Comparison of ENCODE assay signal across 1 cellular context in genomic region chr9:137479315-137479861, GRCh38.
TF ChIP-seq lines count a peak whose summit lies in the region.

No MANE protein-coding gene starts in this region.

TF ChIP-seq in HepG2, 621 proteins besides CTCF, POLR2A, EP300 and RAD21 (continues in another document):
- no peak for TF ChIP-seq ZEB1 (IDR thresholded peaks at IDR 0.05; ENCODE audit: insufficient replicate concordance, low read depth)
- TF ChIP-seq ZFP1 (CRISPR knock-in tag; IDR thresholded peaks at IDR 0.05) = no peak
- TF ChIP-seq ZNF644 (CRISPR knock-in tag; IDR thresholded peaks at IDR 0.05; ENCODE audit: low read depth) = no peak
- no peak for TF ChIP-seq MBNL3 (CRISPR knock-in tag; conservative IDR thresholded peaks at IDR 0.05)
- TF ChIP-seq E2F5 (CRISPR knock-in tag; conservative IDR thresholded peaks at IDR 0.05) = no peak
- TF ChIP-seq ZNF75D (CRISPR knock-in tag; IDR thresholded peaks at IDR 0.05; ENCODE audit: borderline replicate concordance) = no peak
- TF ChIP-seq, protein P1, sequence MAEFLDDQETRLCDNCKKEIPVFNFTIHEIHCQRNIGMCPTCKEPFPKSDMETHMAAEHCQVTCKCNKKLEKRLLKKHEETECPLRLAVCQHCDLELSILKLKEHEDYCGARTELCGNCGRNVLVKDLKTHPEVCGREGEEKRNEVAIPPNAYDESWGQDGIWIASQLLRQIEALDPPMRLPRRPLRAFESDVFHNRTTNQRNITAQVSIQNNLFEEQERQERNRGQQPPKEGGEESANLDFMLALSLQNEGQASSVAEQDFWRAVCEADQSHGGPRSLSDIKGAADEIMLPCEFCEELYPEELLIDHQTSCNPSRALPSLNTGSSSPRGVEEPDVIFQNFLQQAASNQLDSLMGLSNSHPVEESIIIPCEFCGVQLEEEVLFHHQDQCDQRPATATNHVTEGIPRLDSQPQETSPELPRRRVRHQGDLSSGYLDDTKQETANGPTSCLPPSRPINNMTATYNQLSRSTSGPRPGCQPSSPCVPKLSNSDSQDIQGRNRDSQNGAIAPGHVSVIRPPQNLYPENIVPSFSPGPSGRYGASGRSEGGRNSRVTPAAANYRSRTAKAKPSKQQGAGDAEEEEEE (CRISPR knock-in tag; IDR thresholded peaks at IDR 0.05; ENCODE audit: borderline replicate concordance) = no peak
- no peak for TF ChIP-seq WIZ (CRISPR knock-in tag; IDR thresholded peaks at IDR 0.05)
- TF ChIP-seq, protein P2, sequence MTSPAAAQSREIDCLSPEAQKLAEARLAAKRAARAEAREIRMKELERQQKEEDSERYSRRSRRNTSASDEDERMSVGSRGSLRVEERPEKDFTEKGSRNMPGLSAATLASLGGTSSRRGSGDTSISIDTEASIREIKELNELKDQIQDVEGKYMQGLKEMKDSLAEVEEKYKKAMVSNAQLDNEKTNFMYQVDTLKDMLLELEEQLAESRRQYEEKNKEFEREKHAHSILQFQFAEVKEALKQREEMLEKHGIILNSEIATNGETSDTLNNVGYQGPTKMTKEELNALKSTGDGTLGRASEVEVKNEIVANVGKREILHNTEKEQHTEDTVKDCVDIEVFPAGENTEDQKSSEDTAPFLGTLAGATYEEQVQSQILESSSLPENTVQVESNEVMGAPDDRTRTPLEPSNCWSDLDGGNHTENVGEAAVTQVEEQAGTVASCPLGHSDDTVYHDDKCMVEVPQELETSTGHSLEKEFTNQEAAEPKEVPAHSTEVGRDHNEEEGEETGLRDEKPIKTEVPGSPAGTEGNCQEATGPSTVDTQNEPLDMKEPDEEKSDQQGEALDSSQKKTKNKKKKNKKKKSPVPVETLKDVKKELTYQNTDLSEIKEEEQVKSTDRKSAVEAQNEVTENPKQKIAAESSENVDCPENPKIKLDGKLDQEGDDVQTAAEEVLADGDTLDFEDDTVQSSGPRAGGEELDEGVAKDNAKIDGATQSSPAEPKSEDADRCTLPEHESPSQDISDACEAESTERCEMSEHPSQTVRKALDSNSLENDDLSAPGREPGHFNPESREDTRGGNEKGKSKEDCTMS (CRISPR knock-in tag; conservative IDR thresholded peaks at IDR 0.05) = no peak
- TF ChIP-seq ZNF703 (CRISPR knock-in tag; IDR thresholded peaks at IDR 0.05; ENCODE audit: borderline replicate concordance) = no peak
- no peak for TF ChIP-seq AHR (CRISPR knock-in tag; IDR thresholded peaks at IDR 0.05)
- TF ChIP-seq, protein P3, sequence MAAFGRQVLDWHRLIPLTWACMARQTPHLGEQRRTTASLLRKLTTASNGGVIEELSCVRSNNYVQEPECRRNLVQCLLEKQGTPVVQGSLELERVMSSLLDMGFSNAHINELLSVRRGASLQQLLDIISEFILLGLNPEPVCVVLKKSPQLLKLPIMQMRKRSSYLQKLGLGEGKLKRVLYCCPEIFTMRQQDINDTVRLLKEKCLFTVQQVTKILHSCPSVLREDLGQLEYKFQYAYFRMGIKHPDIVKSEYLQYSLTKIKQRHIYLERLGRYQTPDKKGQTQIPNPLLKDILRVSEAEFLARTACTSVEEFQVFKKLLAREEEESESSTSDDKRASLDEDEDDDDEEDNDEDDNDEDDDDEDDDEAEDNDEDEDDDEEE (CRISPR knock-in tag; IDR thresholded peaks at IDR 0.05) = 0 out of 2 replicates have a peak, but pooled peaks have one; percentile 32
- TF ChIP-seq, protein P4, sequence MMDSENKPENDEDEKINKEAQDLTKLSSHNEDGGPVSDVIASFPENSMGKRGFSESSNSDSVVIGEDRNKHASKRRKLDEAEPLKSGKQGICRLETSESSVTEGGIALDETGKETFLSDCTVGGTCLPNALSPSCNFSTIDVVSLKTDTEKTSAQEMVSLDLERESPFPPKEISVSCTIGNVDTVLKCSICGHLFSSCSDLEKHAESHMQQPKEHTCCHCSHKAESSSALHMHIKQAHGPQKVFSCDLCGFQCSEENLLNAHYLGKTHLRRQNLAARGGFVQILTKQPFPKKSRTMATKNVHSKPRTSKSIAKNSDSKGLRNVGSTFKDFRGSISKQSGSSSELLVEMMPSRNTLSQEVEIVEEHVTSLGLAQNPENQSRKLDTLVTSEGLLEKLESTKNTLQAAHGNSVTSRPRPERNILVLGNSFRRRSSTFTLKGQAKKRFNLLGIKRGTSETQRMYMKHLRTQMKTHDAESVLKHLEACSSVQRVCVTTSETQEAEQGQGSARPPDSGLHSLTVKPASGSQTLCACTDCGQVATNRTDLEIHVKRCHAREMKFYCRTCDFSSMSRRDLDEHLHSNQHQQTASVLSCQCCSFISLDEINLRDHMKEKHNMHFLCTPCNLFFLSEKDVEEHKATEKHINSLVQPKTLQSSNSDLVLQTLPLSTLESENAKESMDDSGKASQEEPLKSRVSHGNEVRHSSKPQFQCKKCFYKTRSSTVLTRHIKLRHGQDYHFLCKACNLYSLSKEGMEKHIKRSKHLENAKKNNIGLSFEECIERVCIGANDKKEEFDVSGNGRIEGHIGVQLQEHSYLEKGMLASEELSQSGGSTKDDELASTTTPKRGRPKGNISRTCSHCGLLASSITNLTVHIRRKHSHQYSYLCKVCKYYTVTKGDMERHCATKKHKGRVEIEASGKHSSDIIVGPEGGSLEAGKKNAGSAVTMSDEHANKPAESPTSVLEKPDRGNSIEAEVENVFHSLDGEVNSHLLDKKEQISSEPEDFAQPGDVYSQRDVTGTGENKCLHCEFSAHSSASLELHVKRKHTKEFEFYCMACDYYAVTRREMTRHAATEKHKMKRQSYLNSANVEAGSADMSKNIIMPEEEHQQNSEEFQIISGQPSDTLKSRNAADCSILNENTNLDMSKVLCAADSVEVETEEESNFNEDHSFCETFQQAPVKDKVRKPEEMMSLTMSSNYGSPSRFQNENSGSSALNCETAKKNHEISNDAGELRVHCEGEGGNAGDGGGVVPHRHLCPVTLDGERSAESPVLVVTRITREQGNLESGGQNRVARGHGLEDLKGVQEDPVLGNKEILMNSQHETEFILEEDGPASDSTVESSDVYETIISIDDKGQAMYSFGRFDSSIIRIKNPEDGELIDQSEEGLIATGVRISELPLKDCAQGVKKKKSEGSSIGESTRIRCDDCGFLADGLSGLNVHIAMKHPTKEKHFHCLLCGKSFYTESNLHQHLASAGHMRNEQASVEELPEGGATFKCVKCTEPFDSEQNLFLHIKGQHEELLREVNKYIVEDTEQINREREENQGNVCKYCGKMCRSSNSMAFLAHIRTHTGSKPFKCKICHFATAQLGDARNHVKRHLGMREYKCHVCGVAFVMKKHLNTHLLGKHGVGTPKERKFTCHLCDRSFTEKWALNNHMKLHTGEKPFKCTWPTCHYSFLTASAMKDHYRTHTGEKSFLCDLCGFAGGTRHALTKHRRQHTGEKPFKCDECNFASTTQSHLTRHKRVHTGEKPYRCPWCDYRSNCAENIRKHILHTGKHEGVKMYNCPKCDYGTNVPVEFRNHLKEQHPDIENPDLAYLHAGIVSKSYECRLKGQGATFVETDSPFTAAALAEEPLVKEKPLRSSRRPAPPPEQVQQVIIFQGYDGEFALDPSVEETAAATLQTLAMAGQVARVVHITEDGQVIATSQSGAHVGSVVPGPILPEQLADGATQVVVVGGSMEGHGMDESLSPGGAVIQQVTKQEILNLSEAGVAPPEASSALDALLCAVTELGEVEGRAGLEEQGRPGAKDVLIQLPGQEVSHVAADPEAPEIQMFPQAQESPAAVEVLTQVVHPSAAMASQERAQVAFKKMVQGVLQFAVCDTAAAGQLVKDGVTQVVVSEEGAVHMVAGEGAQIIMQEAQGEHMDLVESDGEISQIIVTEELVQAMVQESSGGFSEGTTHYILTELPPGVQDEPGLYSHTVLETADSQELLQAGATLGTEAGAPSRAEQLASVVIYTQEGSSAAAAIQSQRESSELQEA (CRISPR knock-in tag; IDR thresholded peaks at IDR 0.05; ENCODE audit: not compliant biosample characterization) = peak; percentile 13
- no peak for TF ChIP-seq ETV5 (CRISPR knock-in tag; IDR thresholded peaks at IDR 0.05; ENCODE audit: borderline replicate concordance)
- no peak for TF ChIP-seq ZBTB25 (CRISPR knock-in tag; IDR thresholded peaks at IDR 0.05)
- TF ChIP-seq, protein P5, sequence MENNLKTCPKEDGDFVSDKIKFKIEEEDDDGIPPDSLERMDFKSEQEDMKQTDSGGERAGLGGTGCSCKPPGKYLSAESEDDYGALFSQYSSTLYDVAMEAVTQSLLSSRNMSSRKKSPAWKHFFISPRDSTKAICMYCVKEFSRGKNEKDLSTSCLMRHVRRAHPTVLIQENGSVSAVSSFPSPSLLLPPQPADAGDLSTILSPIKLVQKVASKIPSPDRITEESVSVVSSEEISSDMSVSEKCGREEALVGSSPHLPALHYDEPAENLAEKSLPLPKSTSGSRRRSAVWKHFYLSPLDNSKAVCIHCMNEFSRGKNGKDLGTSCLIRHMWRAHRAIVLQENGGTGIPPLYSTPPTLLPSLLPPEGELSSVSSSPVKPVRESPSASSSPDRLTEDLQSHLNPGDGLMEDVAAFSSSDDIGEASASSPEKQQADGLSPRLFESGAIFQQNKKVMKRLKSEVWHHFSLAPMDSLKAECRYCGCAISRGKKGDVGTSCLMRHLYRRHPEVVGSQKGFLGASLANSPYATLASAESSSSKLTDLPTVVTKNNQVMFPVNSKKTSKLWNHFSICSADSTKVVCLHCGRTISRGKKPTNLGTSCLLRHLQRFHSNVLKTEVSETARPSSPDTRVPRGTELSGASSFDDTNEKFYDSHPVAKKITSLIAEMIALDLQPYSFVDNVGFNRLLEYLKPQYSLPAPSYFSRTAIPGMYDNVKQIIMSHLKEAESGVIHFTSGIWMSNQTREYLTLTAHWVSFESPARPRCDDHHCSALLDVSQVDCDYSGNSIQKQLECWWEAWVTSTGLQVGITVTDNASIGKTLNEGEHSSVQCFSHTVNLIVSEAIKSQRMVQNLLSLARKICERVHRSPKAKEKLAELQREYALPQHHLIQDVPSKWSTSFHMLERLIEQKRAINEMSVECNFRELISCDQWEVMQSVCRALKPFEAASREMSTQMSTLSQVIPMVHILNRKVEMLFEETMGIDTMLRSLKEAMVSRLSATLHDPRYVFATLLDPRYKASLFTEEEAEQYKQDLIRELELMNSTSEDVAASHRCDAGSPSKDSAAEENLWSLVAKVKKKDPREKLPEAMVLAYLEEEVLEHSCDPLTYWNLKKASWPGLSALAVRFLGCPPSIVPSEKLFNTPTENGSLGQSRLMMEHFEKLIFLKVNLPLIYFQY (CRISPR knock-in tag; IDR thresholded peaks at IDR 0.05; ENCODE audit: borderline replicate concordance) = no peak
- TF ChIP-seq PCBP2 (optimal IDR thresholded peaks at IDR 0.05; ENCODE audit: low read depth, low read length, poor library complexity, severe bottlenecking) = no peak
- TF ChIP-seq BHLHE40 (IDR thresholded peaks at IDR 0.05; ENCODE audit: low read length) = no peak
- TF ChIP-seq ZFP36L2 (CRISPR knock-in tag; IDR thresholded peaks at IDR 0.05) = no peak
- no peak for TF ChIP-seq ZNF605 (CRISPR knock-in tag; IDR thresholded peaks at IDR 0.05)
- 0 out of 2 replicates have a peak, but pooled peaks have one; percentile 5 for TF ChIP-seq GABPB1 (CRISPR knock-in tag; IDR thresholded peaks at IDR 0.05)
- TF ChIP-seq ZFP90 (CRISPR knock-in tag; IDR thresholded peaks at IDR 0.05; ENCODE audit: borderline replicate concordance) = 0 out of 2 replicates have a peak, but pooled peaks have one; percentile 30
- peak; percentile 47; the same call in 1 of the 2 replicates for TF ChIP-seq ZNF772 (CRISPR knock-in tag; IDR thresholded peaks at IDR 0.05)
- no peak for TF ChIP-seq ZNF18 (CRISPR knock-in tag; IDR thresholded peaks at IDR 0.05; ENCODE audit: insufficient replicate concordance)
- TF ChIP-seq KDM1A (CRISPR knock-in tag; IDR thresholded peaks at IDR 0.05) = no peak
- TF ChIP-seq THRA (CRISPR knock-in tag; IDR thresholded peaks at IDR 0.05; ENCODE audit: borderline replicate concordance) = no peak
- no peak for TF ChIP-seq ZNF598 (CRISPR knock-in tag; IDR thresholded peaks at IDR 0.05; ENCODE audit: borderline replicate concordance)
- TF ChIP-seq SOX13 (IDR thresholded peaks at IDR 0.05) = no peak
- TF ChIP-seq SOX13 (CRISPR knock-in tag; conservative IDR thresholded peaks at IDR 0.05 in 1 of 2, IDR thresholded peaks at IDR 0.05 in 1 of 2) = no peak
